Comparison of ENCODE assay signal across 16 cellular contexts in the genomic region with DNA sequence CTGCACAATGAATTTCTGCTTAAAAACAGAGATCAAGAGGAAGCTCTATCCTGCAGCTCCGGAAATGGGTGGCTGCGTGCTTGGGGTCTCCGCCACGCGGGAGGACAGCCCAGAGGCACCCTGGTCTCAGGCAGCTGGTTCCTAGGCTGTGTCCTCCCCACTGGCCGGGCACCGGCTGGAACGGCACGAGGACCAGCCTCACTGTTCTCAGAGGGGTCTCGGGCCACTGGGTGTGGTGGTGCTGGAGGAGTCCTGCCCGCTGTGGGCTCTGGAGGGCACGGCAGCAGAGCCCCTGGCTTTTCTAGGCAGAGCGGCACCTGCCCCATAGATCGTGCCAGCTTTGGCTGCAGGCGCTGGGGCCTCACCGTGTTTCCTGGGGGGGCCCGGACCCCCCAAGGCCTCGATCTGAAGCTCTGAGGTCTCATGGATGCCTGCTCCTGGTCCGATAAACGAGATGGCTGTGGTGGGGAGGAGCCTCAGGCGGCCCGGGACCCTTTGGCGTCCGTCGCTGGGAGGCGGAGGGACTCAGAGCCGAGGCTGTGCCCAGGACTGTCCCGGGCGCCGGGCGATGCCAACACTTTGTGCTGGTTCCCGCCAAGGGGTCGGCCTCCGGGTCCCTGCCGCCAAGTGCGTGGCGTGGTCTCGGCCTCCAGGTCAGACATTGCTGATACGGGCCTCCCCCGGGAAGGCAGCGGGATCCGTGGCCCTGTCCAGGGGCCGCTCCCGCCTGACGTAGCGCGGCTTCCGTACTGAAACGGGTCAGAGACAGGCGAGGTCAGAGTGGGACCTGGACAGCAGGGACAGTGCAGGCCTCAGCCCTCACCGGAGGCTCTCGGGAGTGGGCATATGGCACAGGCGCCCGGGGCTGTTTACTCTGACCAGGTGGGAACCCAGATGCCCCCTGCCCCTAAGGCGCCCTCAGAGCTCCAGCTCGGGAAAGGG. TPM values are rescaled to one million over a fixed set of nuclear protein-coding genes. Genes with fewer than 3 reads are reported as not detected.
DNase-seq lines count a peak whose midpoint lies in the region; TF ChIP-seq lines count a peak whose summit lies in the region.
"Had no signal": no experiment of that assay in that cellular context is flagged by ENCODE, and none has a peak within 500 bp of the region (broad histone marks: within the 10 kb centered on the region; RNA-seq: fewer than 3 reads in every experiment).

No MANE protein-coding gene starts in this region.

- no peak overlapping the region for H3K4me3 ChIP-seq in transverse colon
- H3K4me3 ChIP-seq: psoas muscle had no signal

- H3K4me3 Mint-ChIP-seq in activated naive CD4-positive, alpha-beta T cell treated with anti-CD3 and anti-CD28 coated beads, Interleukin-2, amount 10 ng/mL, durations not matched to agents 7 days and 5 days: no peak overlapping the region
- no peak overlapping the region for H3K4me3 Mint-ChIP-seq in activated naive CD4-positive, alpha-beta T cell treated with anti-CD3 and anti-CD28 coated beads for 36 hours
- no peak overlapping the region for H3K4me3 Mint-ChIP-seq in mesothelial cell of epicardium
- H3K4me3 Mint-ChIP-seq: activated naive CD4-positive, alpha-beta T cell treated with anti-CD3 and anti-CD28 coated beads, Interleukin-2, amount 50 U/mL, for 24 hours had no signal

- no peaks in the 10 kb centered on the region for H3K9me3 Mint-ChIP-seq in activated naive CD4-positive, alpha-beta T cell treated with anti-CD3 and anti-CD28 coated beads, Interleukin-2, amount 10 ng/mL, durations not matched to agents 7 days and 5 days
- no peaks in the 10 kb centered on the region for H3K9me3 Mint-ChIP-seq in activated naive CD4-positive, alpha-beta T cell treated with anti-CD3 and anti-CD28 coated beads for 36 hours
- H3K9me3 Mint-ChIP-seq in mesothelial cell of epicardium: no peaks in the 10 kb centered on the region
- H3K9me3 Mint-ChIP-seq: activated naive CD4-positive, alpha-beta T cell treated with anti-CD3 and anti-CD28 coated beads, Interleukin-2, amount 50 U/mL, for 24 hours had no signal

- CTCF ChIA-PET in activated naive CD4-positive, alpha-beta T cell treated with anti-CD3 and anti-CD28 coated beads, Interleukin-2, amount 10 ng/mL, durations not matched to agents 7 days and 5 days (lab: Charles Lee): no interaction called here
- CTCF ChIA-PET in activated naive CD4-positive, alpha-beta T cell treated with anti-CD3 and anti-CD28 coated beads for 36 hours (lab: Charles Lee): no interaction called here

- TF ChIP-seq POLR2A in transverse colon (IDR thresholded peaks at IDR 0.05): no peak

- H3K27me3 Mint-ChIP-seq in activated naive CD4-positive, alpha-beta T cell treated with anti-CD3 and anti-CD28 coated beads, Interleukin-2, amount 10 ng/mL, durations not matched to agents 7 days and 5 days: peaks cover 17% of the 10 kb centered on the region
- H3K27me3 Mint-ChIP-seq in activated naive CD4-positive, alpha-beta T cell treated with anti-CD3 and anti-CD28 coated beads for 36 hours (ENCODE audit: low read depth): no peaks in the 10 kb centered on the region
- H3K27me3 Mint-ChIP-seq in mesothelial cell of epicardium (ENCODE audit: low read depth): peaks cover 2% of the 10 kb centered on the region
- H3K27me3 Mint-ChIP-seq: activated naive CD4-positive, alpha-beta T cell treated with anti-CD3 and anti-CD28 coated beads, Interleukin-2, amount 50 U/mL, for 24 hours had no signal

- no peaks in the 10 kb centered on the region for H3K36me3 ChIP-seq in transverse colon

- peaks cover 12 to 14% (median 13%) of the 10 kb centered on the region in 4 donors for H3K4me1 ChIP-seq in transverse colon

- intact Hi-C loops in activated naive CD4-positive, alpha-beta T cell treated with anti-CD3 and anti-CD28 coated beads for 36 hours (cut with micrococcal nuclease): no loop called here
- intact Hi-C loops in transverse colon (cut with DNase I; ENCODE audit: low total_unique reads): no loop called here

- no peak overlapping the region for H3K27ac ChIP-seq in transverse colon
- H3K27ac ChIP-seq: psoas muscle had no signal

- H3K4me1 Mint-ChIP-seq in activated naive CD4-positive, alpha-beta T cell treated with anti-CD3 and anti-CD28 coated beads, Interleukin-2, amount 10 ng/mL, durations not matched to agents 7 days and 5 days: peaks cover 4% of the 10 kb centered on the region
- peaks cover 8% of the 10 kb centered on the region for H3K4me1 Mint-ChIP-seq in activated naive CD4-positive, alpha-beta T cell treated with anti-CD3 and anti-CD28 coated beads for 36 hours (ENCODE audit: low read depth)
- H3K4me1 Mint-ChIP-seq in mesothelial cell of epicardium: peaks cover 4% of the 10 kb centered on the region
- H3K4me1 Mint-ChIP-seq: activated naive CD4-positive, alpha-beta T cell treated with anti-CD3 and anti-CD28 coated beads, Interleukin-2, amount 50 U/mL, for 24 hours had no signal

- H3K27me3 ChIP-seq in transverse colon: no peaks in the 10 kb centered on the region

- no peak overlapping the region for H3K27ac Mint-ChIP-seq in activated naive CD4-positive, alpha-beta T cell treated with anti-CD3 and anti-CD28 coated beads, Interleukin-2, amount 10 ng/mL, durations not matched to agents 7 days and 5 days
- no peak overlapping the region for H3K27ac Mint-ChIP-seq in activated naive CD4-positive, alpha-beta T cell treated with anti-CD3 and anti-CD28 coated beads for 36 hours
- H3K27ac Mint-ChIP-seq in mesothelial cell of epicardium: no peak overlapping the region
- H3K27ac Mint-ChIP-seq: activated naive CD4-positive, alpha-beta T cell treated with anti-CD3 and anti-CD28 coated beads, Interleukin-2, amount 50 U/mL, for 24 hours had no signal

- in situ Hi-C loops in transverse colon (cut with MboI; ENCODE audit: low pct_ligation_motif_present in 1 of 4, low pct_unique_long_range_greater_than_20kb in 1 of 4, low sequenced_read_pairs in 3 of 4): no loop called here

- no peaks in the 10 kb centered on the region for H3K36me3 Mint-ChIP-seq in activated naive CD4-positive, alpha-beta T cell treated with anti-CD3 and anti-CD28 coated beads, Interleukin-2, amount 10 ng/mL, durations not matched to agents 7 days and 5 days
- H3K36me3 Mint-ChIP-seq in activated naive CD4-positive, alpha-beta T cell treated with anti-CD3 and anti-CD28 coated beads for 36 hours (ENCODE audit: low read depth): peaks cover 3% of the 10 kb centered on the region
- H3K36me3 Mint-ChIP-seq in mesothelial cell of epicardium: peaks cover 3% of the 10 kb centered on the region
- H3K36me3 Mint-ChIP-seq: activated naive CD4-positive, alpha-beta T cell treated with anti-CD3 and anti-CD28 coated beads, Interleukin-2, amount 50 U/mL, for 24 hours had no signal

- TF ChIP-seq EP300 in transverse colon (IDR thresholded peaks at IDR 0.05; ENCODE audit: low read depth): no peak

- TF ChIP-seq CTCF in mesothelial cell of epicardium (IDR thresholded peaks at IDR 0.05; ENCODE audit: unreplicated experiment) (no peak), transverse colon (IDR thresholded peaks at IDR 0.05) (no peak)

- peak; percentile 19 for DNase-seq in activated naive CD4-positive, alpha-beta T cell treated with anti-CD3 and anti-CD28 coated beads, Interleukin-2, amount 10 ng/mL, durations not matched to agents 7 days and 5 days
- no peak for DNase-seq in activated naive CD4-positive, alpha-beta T cell treated with anti-CD3 and anti-CD28 coated beads for 36 hours
- peak; percentile 46 for DNase-seq in ecto neural progenitor cell (ENCODE audit: low spot score)
- DNase-seq in mesothelial cell of epicardium (ENCODE audit: low spot score in 2 of 2, unreplicated experiment in 2 of 2): peak; percentile 16 to 34
- DNase-seq in transverse colon: peak; percentile 6
- DNase-seq in NCI-H774 (lab: John Stamatoyannopoulos, UW): no peak
- no peak for DNase-seq in NK-92 (lab: John Stamatoyannopoulos, UW; ENCODE audit: unreplicated experiment)
- no peak for DNase-seq in globus pallidus (ENCODE audit: low spot score)
- DNase-seq: effector memory CD4-positive, alpha-beta T cell; foreskin fibroblast; KG1; NCI-H1092 treated with DMSO at 0.1 percent for 48 hours; NCI-H345 had no signal

- H3K9me3 ChIP-seq in transverse colon: no peaks in the 10 kb centered on the region
- H3K9me3 ChIP-seq: psoas muscle had no signal

- 95% methylated on average over 49 of the region's 56 CpGs; no CpG with 5 or more reads in 1 of the 2 donors for WGBS in transverse colon (ENCODE audit: low coverage in 1 of 2), 2 donors

RNA-seq across cellular contexts. Expression of a gene that starts 8.4 kb away (rescaled TPM):
- total RNA-seq in activated naive CD4-positive, alpha-beta T cell treated with anti-CD3 and anti-CD28 coated beads for 36 hours: not detected
- total RNA-seq in mesothelial cell of epicardium: 0.27 to 0.57 TPM (median 0.40 TPM) in 3 replicates
- 1 to 10 TPM; 3.0 to 7.5 (median 5.0) TPM for total RNA-seq in transverse colon
- total RNA-seq: activated CD8-positive, alpha-beta memory T cell treated with anti-CD3 and anti-CD28 coated beads for 36 hours; psoas muscle had no signal

RNA-seq across cellular contexts. Expression of a gene that starts 33.4 kb away (rescaled TPM):
- total RNA-seq in activated naive CD4-positive, alpha-beta T cell treated with anti-CD3 and anti-CD28 coated beads for 36 hours: 10 to 100 TPM; 14.9 to 18.6 TPM
- total RNA-seq in mesothelial cell of epicardium: 28.4 to 32.8 TPM (median 31.8 TPM) in 3 replicates
- 100 to 1,000 TPM in 1 of 4 donors, 10 to 100 TPM in 3; 23.6 to 108 (median 47.3) TPM for total RNA-seq in transverse colon

Comparison
In these comparisons a context has a peak if more than half of its experiments do, and no peak if none do; other contexts are left out.
1. DNase-seq: peak in activated naive CD4-positive, alpha-beta T cell treated with anti-CD3 and anti-CD28 coated beads, Interleukin-2, amount 10 ng/mL, durations not matched to agents 7 days and 5 days (single experiment), ecto neural progenitor cell (single experiment), mesothelial cell of epicardium (2 of 2) and transverse colon (single experiment); none in activated naive CD4-positive, alpha-beta T cell treated with anti-CD3 and anti-CD28 coated beads for 36 hours (single experiment), NCI-H774 (single experiment), NK-92 (single experiment) and globus pallidus (single experiment).